13 cellular contexts compared by ENCODE assay signal in genomic region chr1:99544328-99544727, GRCh38.
DNase-seq lines count a peak whose midpoint lies in the region; ATAC-seq, FAIRE-seq and TF ChIP-seq lines count a peak whose summit lies in the region.
"Had no signal": no experiment of that assay in that cellular context is flagged by ENCODE, and none has a peak within 500 bp of the region (broad histone marks: within the 10 kb centered on the region; RNA-seq: fewer than 3 reads in every experiment).

No MANE protein-coding gene starts in this region.

- no peaks in the 10 kb centered on the region for H3K9me2 ChIP-seq in hepatocyte (replicated peaks; ENCODE audit: insufficient read depth)

- 48% methylated on average over 1 of the region's 1 CpG for WGBS in hepatocyte (ENCODE audit: low lambda C conversion rate, missing lambda C conversion rate)

- no peaks in the 10 kb centered on the region for H3K36me3 ChIP-seq in hepatocyte (replicated peaks; ENCODE audit: insufficient read depth, low read depth)

- POLR2A ChIA-PET in activated CD4-positive, alpha-beta T cell treated with anti-CD3 and anti-CD28 coated beads for 36 hours (lab: Charles Lee), result no interaction called here

- H3K9me3 Mint-ChIP-seq in activated T-helper 17 cell treated with anti-CD3 and anti-CD28 coated beads, Interleukin-2, amount 50 U/mL, for 72 hours, result no peaks in the 10 kb centered on the region
- H3K9me3 Mint-ChIP-seq in activated CD4-positive, alpha-beta T cell treated with anti-CD3 and anti-CD28 coated beads for 36 hours (ENCODE audit: low read depth), result no peaks in the 10 kb centered on the region
- H3K9me3 Mint-ChIP-seq: activated CD4-positive, alpha-beta T cell treated with anti-CD3 and anti-CD28 coated beads, Interleukin-2, amount 10 ng/mL, durations not matched to agents 24 days and 14 days; CD4-positive, alpha-beta T cell; neural crest cell; stimulated activated naive CD8-positive, alpha-beta T cell treated with anti-CD3 and anti-CD28 coated beads, Interleukin-15, Interleukin-2, amounts not matched to agents 100 ng/mL and 50 ng/mL, for 24 hours had no signal

- no peak overlapping the region for H3K4me3 ChIP-seq in hepatocyte

- CTCF ChIA-PET in activated CD4-positive, alpha-beta T cell treated with anti-CD3 and anti-CD28 coated beads for 36 hours (lab: Charles Lee), result interaction anchor here (0.5 kb wide), 1 partner anchor 811 kb away, joined by 3 read pairs; no protein-coding TSS in a partner anchor

- intact Hi-C loops in activated CD4-positive, alpha-beta T cell treated with anti-CD3 and anti-CD28 coated beads for 36 hours (cut with DNase I, micrococcal nuclease), result no loop called here

- H3K27ac ChIP-seq in hepatocyte, result no peak overlapping the region

- H3K79me2 ChIP-seq in hepatocyte, result no peaks in the 10 kb centered on the region

- no peak for FAIRE-seq in RCC 7860 (lab: Jason Lieb, UNC)

- peaks cover 6% of the 10 kb centered on the region for H3K27me3 Mint-ChIP-seq in activated T-helper 17 cell treated with anti-CD3 and anti-CD28 coated beads, Interleukin-2, amount 50 U/mL, for 72 hours
- peaks cover 3% of the 10 kb centered on the region for H3K27me3 Mint-ChIP-seq in activated CD4-positive, alpha-beta T cell treated with anti-CD3 and anti-CD28 coated beads for 36 hours

- no peaks in the 10 kb centered on the region for H4K20me1 ChIP-seq in hepatocyte (ENCODE audit: insufficient read depth, poor library complexity, severe bottlenecking)

- H3K27ac Mint-ChIP-seq in activated T-helper 17 cell treated with anti-CD3 and anti-CD28 coated beads, Interleukin-2, amount 50 U/mL, for 72 hours, result no peak overlapping the region
- no peak overlapping the region for H3K27ac Mint-ChIP-seq in activated CD4-positive, alpha-beta T cell treated with anti-CD3 and anti-CD28 coated beads for 36 hours
- H3K27ac Mint-ChIP-seq: activated CD4-positive, alpha-beta T cell treated with anti-CD3 and anti-CD28 coated beads, Interleukin-2, amount 10 ng/mL, durations not matched to agents 24 days and 14 days; CD4-positive, alpha-beta T cell; stimulated activated naive CD8-positive, alpha-beta T cell treated with anti-CD3 and anti-CD28 coated beads, Interleukin-15, Interleukin-2, amounts not matched to agents 100 ng/mL and 50 ng/mL, for 24 hours had no signal

- H3K9me3 ChIP-seq in hepatocyte (ENCODE audit: low read depth), result no peaks in the 10 kb centered on the region

- no peak overlapping the region for H3K4me2 ChIP-seq in hepatocyte

- DNase-seq in DMS53 treated with DMSO at 0.1 percent for 48 hours (lab: John Stamatoyannopoulos, UW; ENCODE audit: unreplicated experiment), result peak; percentile 98
- peak; percentile 46 for DNase-seq in hepatocyte (ENCODE audit: low spot score)
- DNase-seq in central memory CD4-positive, alpha-beta T cell, result no peak
- DNase-seq in RCC 7860 (ENCODE audit: low spot score), result no peak
- no peak for DNase-seq in activated CD4-positive, alpha-beta T cell treated with anti-CD3 and anti-CD28 coated beads for 36 hours
- DNase-seq: activated CD4-positive, alpha-beta T cell treated with anti-CD3 and anti-CD28 coated beads, Interleukin-2, amount 10 ng/mL, durations not matched to agents 24 days and 14 days; CD4-positive, alpha-beta T cell; NCI-H2227 treated with DMSO at 0.1 percent for 48 hours had no signal

- no peak overlapping the region for H3K4me3 Mint-ChIP-seq in activated T-helper 17 cell treated with anti-CD3 and anti-CD28 coated beads, Interleukin-2, amount 50 U/mL, for 72 hours
- H3K4me3 Mint-ChIP-seq in activated CD4-positive, alpha-beta T cell treated with anti-CD3 and anti-CD28 coated beads for 36 hours, result no peak overlapping the region
- H3K4me3 Mint-ChIP-seq: activated CD4-positive, alpha-beta T cell treated with anti-CD3 and anti-CD28 coated beads, Interleukin-2, amount 10 ng/mL, durations not matched to agents 24 days and 14 days; CD4-positive, alpha-beta T cell; neural crest cell; stimulated activated naive CD8-positive, alpha-beta T cell treated with anti-CD3 and anti-CD28 coated beads, Interleukin-15, Interleukin-2, amounts not matched to agents 100 ng/mL and 50 ng/mL, for 24 hours had no signal

- H2AFZ ChIP-seq in hepatocyte, result no peak overlapping the region

- H3K27me3 ChIP-seq in hepatocyte, result no peaks in the 10 kb centered on the region

- ATAC-seq in HG03108 (IDR thresholded peaks at IDR 0.05; ENCODE audit: unreplicated experiment) (peak; percentile 59), GM19395 (IDR thresholded peaks at IDR 0.05; ENCODE audit: unreplicated experiment) (no peak)
- ATAC-seq in activated T-helper 17 cell treated with anti-CD3 and anti-CD28 coated beads, Interleukin-2, amount 50 U/mL, for 72 hours (replicated peaks), result peak; percentile 34
- no peak for ATAC-seq in activated CD4-positive, alpha-beta T cell treated with anti-CD3 and anti-CD28 coated beads for 36 hours

- no peaks in the 10 kb centered on the region for H3K4me1 ChIP-seq in hepatocyte (ENCODE audit: insufficient read depth)

- H3K36me3 Mint-ChIP-seq in activated T-helper 17 cell treated with anti-CD3 and anti-CD28 coated beads, Interleukin-2, amount 50 U/mL, for 72 hours (ENCODE audit: low read depth), result no peaks in the 10 kb centered on the region
- no peaks in the 10 kb centered on the region for H3K36me3 Mint-ChIP-seq in activated CD4-positive, alpha-beta T cell treated with anti-CD3 and anti-CD28 coated beads for 36 hours (ENCODE audit: low read depth)

- no peaks in the 10 kb centered on the region for H3K4me1 Mint-ChIP-seq in activated T-helper 17 cell treated with anti-CD3 and anti-CD28 coated beads, Interleukin-2, amount 50 U/mL, for 72 hours
- no peaks in the 10 kb centered on the region for H3K4me1 Mint-ChIP-seq in activated CD4-positive, alpha-beta T cell treated with anti-CD3 and anti-CD28 coated beads for 36 hours
- H3K4me1 Mint-ChIP-seq: neural crest cell had no signal

- TF ChIP-seq CTCF in hepatocyte (IDR thresholded peaks at IDR 0.05; ENCODE audit: poor library complexity), result no peak

Comparison
In these comparisons a context has a peak if more than half of its experiments do, and no peak if none do; other contexts are left out.
1. DNase-seq: peak in DMS53 treated with DMSO at 0.1 percent for 48 hours (single experiment) and hepatocyte (single experiment); none in central memory CD4-positive, alpha-beta T cell (single experiment), RCC 7860 (single experiment) and activated CD4-positive, alpha-beta T cell treated with anti-CD3 and anti-CD28 coated beads for 36 hours (single experiment).
2. ATAC-seq: peak in HG03108 (single experiment) and activated T-helper 17 cell treated with anti-CD3 and anti-CD28 coated beads, Interleukin-2, amount 50 U/mL, for 72 hours (single experiment); none in activated CD4-positive, alpha-beta T cell treated with anti-CD3 and anti-CD28 coated beads for 36 hours (single experiment) and GM19395 (single experiment).